In genomic region chr10:14540062-14540461, GRCh38 we compare ENCODE assay signal across 22 cellular contexts.
DNase-seq lines count a peak whose midpoint lies in the region; ATAC-seq and TF ChIP-seq lines count a peak whose summit lies in the region.
"Had no signal": no experiment of that assay in that cellular context is flagged by ENCODE, and none has a peak within 500 bp of the region (broad histone marks: within the 10 kb centered on the region; RNA-seq: fewer than 3 reads in every experiment).

No MANE protein-coding gene starts in this region.

- DNase-seq in T-helper 2 cell treated with Interferon-gamma antibody and Interleukin-4, amounts not matched to agents 5 μg/mL and 100 μg/mL, for 36 hours (ENCODE audit: low spot score), result no peak
- DNase-seq in T-helper 2 cell, result no peak
- DNase-seq in IMR-90, result no peak
- peak in 2 of 4 donors; percentile 31 to 45 for DNase-seq in body of pancreas
- DNase-seq in NCI-H1694 treated with DMSO at 0.1 percent for 48 hours (lab: John Stamatoyannopoulos, UW), result no peak
- DNase-seq: 8988T; activated B cell treated with CpG ODN at 0.5 μM for 24 hours; activated CD8-positive, alpha-beta memory T cell treated with anti-CD3 and anti-CD28 coated beads, Interleukin-2, amount 50 U/mL, for 48 hours; adrenal gland; BE2C; DMS153; left ventricle myocardium superior; NCI-H1092 treated with DMSO at 0.1 percent for 48 hours; NCI-H524; stimulated activated CD4-positive, alpha-beta T cell treated with anti-CD3 and anti-CD28 coated beads, Interleukin-4, amount 100 ng/mL, for 1 hour; testis had no signal

- TF ChIP-seq POLR2A in IMR-90 (IDR thresholded peaks at IDR 0.05; ENCODE audit: low read depth, low read length) (no peak), body of pancreas (IDR thresholded peaks at IDR 0.05) (no peak)

- in situ Hi-C loops in IMR-90 (cut with MboI; ENCODE audit: low sequenced_read_pairs), result no loop called here

- no peaks in the 10 kb centered on the region for H3K9me3 ChIP-seq in IMR-90 (ENCODE audit: control insufficient read depth, insufficient read depth, low read length)
- H3K9me3 ChIP-seq in body of pancreas, result no peaks in the 10 kb centered on the region
- no peaks in the 10 kb centered on the region for H3K9me3 ChIP-seq in neutrophil
- H3K9me3 ChIP-seq: adrenal gland, BE2C, testis had no signal

- H4K5ac ChIP-seq in IMR-90 (ENCODE audit: low read depth, low read length), result no peak overlapping the region

- no peak overlapping the region for H3K18ac ChIP-seq in IMR-90 (ENCODE audit: low read depth, low read length)

- intact Hi-C loops in IMR-90 (cut with micrococcal nuclease), result no loop called here
- intact Hi-C loops in body of pancreas (cut with DNase I), result no loop called here

- ATAC-seq in IMR-90 (ENCODE audit: low read depth) (no peak), body of pancreas (no peak), GM19328 (IDR thresholded peaks at IDR 0.05; ENCODE audit: unreplicated experiment) (no peak), HG02970 (IDR thresholded peaks at IDR 0.05; ENCODE audit: low FRiP score, unreplicated experiment) (no peak)
- ATAC-seq: HCT116, left ventricle myocardium superior had no signal

- H3K36me3 ChIP-seq in IMR-90 (ENCODE audit: control insufficient read depth, insufficient read depth, low read length), result peaks cover 40% of the 10 kb centered on the region
- peaks cover 0 to 3% of the 10 kb centered on the region in 2 donors for H3K36me3 ChIP-seq in body of pancreas (replicated peaks in 1 of 2; ENCODE audit: insufficient read depth in 1 of 2, low read depth in 2 of 2)
- peaks cover 9% of the 10 kb centered on the region for H3K36me3 ChIP-seq in neutrophil
- H3K36me3 ChIP-seq: adrenal gland, BE2C had no signal

- H3K4me1 ChIP-seq in IMR-90 (ENCODE audit: control insufficient read depth, insufficient read depth, low read length) (peaks cover 20% of the 10 kb centered on the region), body of pancreas (peaks cover 49% of the 10 kb centered on the region), neutrophil (ENCODE audit: control insufficient read depth in 1 of 2, insufficient read depth in 1 of 2, low read depth in 1 of 2, low read length in 1 of 2) (peaks cover 67 to 91% of the 10 kb centered on the region in 2 experiments)

- H2BK20ac ChIP-seq in IMR-90 (ENCODE audit: low read depth, low read length), result no peak overlapping the region; the same call in 1 of the 2 replicates

- peak overlapping the region in 1 of 2 experiments; percentile 24; a peak in 1 of 4 replicates for H4K8ac ChIP-seq in IMR-90 (ENCODE audit: low read depth in 2 of 2, low read length in 2 of 2)

- no peak overlapping the region for H2AK9ac ChIP-seq in IMR-90 (replicated peaks; ENCODE audit: low read depth, low read length, poor library complexity)

- H3K9ac ChIP-seq in IMR-90 (ENCODE audit: low read depth, low read length), result no peak overlapping the region
- H3K9ac ChIP-seq: KMS-11, parathyroid adenoma had no signal

- H3K79me1 ChIP-seq in IMR-90 (ENCODE audit: low read depth in 1 of 2, low read length in 2 of 2), result peaks cover 75 to 96% of the 10 kb centered on the region in 2 experiments

- H3K27ac Mint-ChIP-seq in T-helper 2 cell treated with Interferon-gamma antibody and Interleukin-4, amounts not matched to agents 5 μg/mL and 100 μg/mL, for 36 hours, result peak overlapping the region; percentile 69

- H2BK120ac ChIP-seq in IMR-90 (ENCODE audit: low read depth, low read length), result no peak overlapping the region

- TF ChIP-seq RAD21 in IMR-90 (IDR thresholded peaks at IDR 0.05; ENCODE audit: low read length), result no peak

- H3K14ac ChIP-seq in IMR-90 (replicated peaks; ENCODE audit: low read depth, low read length), result peak overlapping the region; percentile 14

- peak overlapping the region; percentile 43; the same call in 1 of the 2 replicates for H3K23ac ChIP-seq in IMR-90 (ENCODE audit: low read depth, low read length)

- no peak overlapping the region for H2AFZ ChIP-seq in IMR-90 (replicated peaks; ENCODE audit: low read length, poor library complexity)
- H2AFZ ChIP-seq: parathyroid adenoma had no signal

- no peaks in the 10 kb centered on the region for H3K9me3 Mint-ChIP-seq in T-helper 2 cell treated with Interferon-gamma antibody and Interleukin-4, amounts not matched to agents 5 μg/mL and 100 μg/mL, for 36 hours
- H3K9me3 Mint-ChIP-seq: activated B cell treated with CpG ODN at 0.5 μM for 24 hours had no signal

- no peak overlapping the region for H2BK15ac ChIP-seq in IMR-90 (ENCODE audit: low read depth, low read length)

- dilution Hi-C loops in IMR-90 (cut with HindIII; ENCODE audit: low sequenced_read_pairs, unreplicated experiment), result no loop called here

- no peak overlapping the region for H3K4me3 ChIP-seq in IMR-90 (ENCODE audit: insufficient read depth, low read depth, low read length)
- no peak overlapping the region for H3K4me3 ChIP-seq in body of pancreas
- H3K4me3 ChIP-seq in neutrophil (ENCODE audit: low read depth in 1 of 2, low read length in 1 of 2), result no peak overlapping the region
- H3K4me3 ChIP-seq: adrenal gland, testis had no signal

- H3K27me3 Mint-ChIP-seq in T-helper 2 cell treated with Interferon-gamma antibody and Interleukin-4, amounts not matched to agents 5 μg/mL and 100 μg/mL, for 36 hours (ENCODE audit: low read depth), result no peaks in the 10 kb centered on the region
- H3K27me3 Mint-ChIP-seq: activated B cell treated with CpG ODN at 0.5 μM for 24 hours had no signal

- no TSS peak for BruUV-seq in IMR-90 (replicated peaks; lab: Mats Ljungman, UMichigan)

- H3K4ac ChIP-seq in IMR-90 (ENCODE audit: low read depth, low read length), result peak overlapping the region; percentile 23; the same call in 1 of the 2 replicates

- H4K20me1 ChIP-seq in IMR-90 (ENCODE audit: insufficient read depth, low read length), result peaks cover 60% of the 10 kb centered on the region

- TF ChIP-seq CTCF in IMR-90 (conservative IDR thresholded peaks at IDR 0.05; ENCODE audit: low read depth, low read length), result no peak
- TF ChIP-seq CTCF in body of pancreas (IDR thresholded peaks at IDR 0.05), result no peak
- no peak for TF ChIP-seq CTCF in neutrophil (IDR thresholded peaks at IDR 0.05)

- POLR2A ChIA-PET in IMR-90 (lab: Charles Lee; ENCODE audit: unreplicated experiment), result no interaction called here

- peak overlapping the region; percentile 23 for H2BK5ac ChIP-seq in IMR-90 (ENCODE audit: low read depth, low read length, poor library complexity, severe bottlenecking)

- peaks cover 53% of the 10 kb centered on the region for H3K4me1 Mint-ChIP-seq in T-helper 2 cell treated with Interferon-gamma antibody and Interleukin-4, amounts not matched to agents 5 μg/mL and 100 μg/mL, for 36 hours (ENCODE audit: low read depth)

- H2AK5ac ChIP-seq in IMR-90 (ENCODE audit: low read depth, low read length), result peak overlapping the region; percentile 36; the same call in 1 of the 2 replicates

- H3K27ac ChIP-seq in IMR-90 (ENCODE audit: insufficient read depth, low read length), result no peak overlapping the region
- H3K27ac ChIP-seq in body of pancreas, result peak overlapping the region; percentile 25 to 52 (median 34)
- H3K27ac ChIP-seq in neutrophil, result peak overlapping the region; percentile 95
- H3K27ac ChIP-seq: adrenal gland, KMS-11, parathyroid adenoma, testis had no signal

- 61% methylated on average over 3 of the region's 3 CpGs; no CpG with 5 or more reads in 1 of the 2 experiments for WGBS in IMR-90 (ENCODE audit: extremely low coverage in 2 of 2, insufficient read length in 1 of 2), 2 experiments
- WGBS in body of pancreas, 2 donors, result 64 to 67% methylated on average over 3 of the region's 3 CpGs

- H3K56ac ChIP-seq in IMR-90 (ENCODE audit: extremely low read depth, insufficient read depth, low read length), result no peak overlapping the region

- H3K27me3 ChIP-seq in IMR-90 (ENCODE audit: control insufficient read depth, insufficient read depth, low read length) (no peaks in the 10 kb centered on the region), body of pancreas (no peaks in the 10 kb centered on the region), neutrophil (no peaks in the 10 kb centered on the region)
- H3K27me3 ChIP-seq: adrenal gland, BE2C, testis had no signal

- no peak overlapping the region for H3K4me2 ChIP-seq in IMR-90 (ENCODE audit: low read depth, low read length)
- H3K4me2 ChIP-seq: KMS-11 had no signal

- H3K4me3 Mint-ChIP-seq in T-helper 2 cell treated with Interferon-gamma antibody and Interleukin-4, amounts not matched to agents 5 μg/mL and 100 μg/mL, for 36 hours, result no peak overlapping the region
- H3K4me3 Mint-ChIP-seq: activated B cell treated with CpG ODN at 0.5 μM for 24 hours had no signal

- CTCF ChIA-PET in IMR-90 (lab: Yijun Ruan, JAX), result no interaction called here

- peaks cover 46% of the 10 kb centered on the region for H3K9me1 ChIP-seq in IMR-90 (ENCODE audit: insufficient read depth, low read length)

- peaks cover 30% of the 10 kb centered on the region for H3K36me3 Mint-ChIP-seq in T-helper 2 cell treated with Interferon-gamma antibody and Interleukin-4, amounts not matched to agents 5 μg/mL and 100 μg/mL, for 36 hours (ENCODE audit: low read depth)

- H4K91ac ChIP-seq in IMR-90 (ENCODE audit: insufficient read depth, low read depth, low read length), result no peak overlapping the region

TF ChIP-seq in IMR-90, 13 proteins besides CTCF, POLR2A, EP300 and RAD21:
- TF ChIP-seq CHD1 (IDR thresholded peaks at IDR 0.05; ENCODE audit: low read depth, low read length), result no peak
- no peak for TF ChIP-seq NFE2L2 (IDR thresholded peaks at IDR 0.05; ENCODE audit: low read depth, low read length)
- no peak for TF ChIP-seq MAFK (IDR thresholded peaks at IDR 0.05; ENCODE audit: low read depth, low read length)
